ENCODE assay signal across 8 cellular contexts in the genomic region with DNA sequence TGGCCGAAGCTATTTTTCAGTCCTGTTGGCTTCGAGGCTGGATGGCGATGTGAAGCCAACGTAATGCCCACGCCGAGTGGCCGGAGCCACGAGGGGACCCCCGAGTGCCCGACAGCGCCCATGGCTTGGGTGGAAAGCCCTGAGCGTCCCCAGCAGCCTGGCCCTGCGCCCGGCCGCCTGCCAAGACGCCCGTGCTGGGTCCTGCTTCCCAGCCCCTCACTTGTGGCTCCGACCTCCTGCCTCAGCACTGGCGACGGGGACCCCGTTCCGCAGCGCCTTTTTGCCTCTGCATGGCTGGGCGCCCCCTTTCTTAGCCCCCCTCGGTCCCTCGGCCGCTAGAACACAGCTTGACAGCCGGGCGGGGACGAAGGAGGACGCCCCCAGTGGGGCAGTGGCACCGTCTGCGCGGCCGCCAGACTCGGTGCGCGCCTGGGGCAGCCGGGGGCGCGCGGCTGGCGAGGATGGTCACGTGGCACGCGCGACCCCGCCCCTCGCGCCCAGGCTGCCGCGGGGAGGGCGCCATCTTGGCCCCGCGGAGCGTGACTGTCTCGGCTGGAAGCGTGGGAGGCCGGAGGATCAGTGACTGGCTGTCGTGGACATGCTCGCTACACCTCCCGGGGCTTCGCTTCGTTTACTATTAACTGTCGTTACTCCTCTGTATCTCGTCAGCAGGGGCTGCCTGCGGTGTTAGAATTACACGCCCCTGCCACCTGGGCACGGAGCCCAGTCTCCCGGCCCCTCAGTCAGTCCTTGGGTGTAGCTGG. TPM values are rescaled to one million over a fixed set of nuclear protein-coding genes. Genes with fewer than 3 reads are reported as not detected.
DNase-seq lines count a peak whose midpoint lies in the region; ATAC-seq and TF ChIP-seq lines count a peak whose summit lies in the region.

No MANE protein-coding gene starts in this region.

- H3K36me3 ChIP-seq in KOPT-K1 (ENCODE audit: insufficient read depth, low read length), result no peaks in the 10 kb centered on the region
- H3K36me3 ChIP-seq in SU-DHL-6 (ENCODE audit: low read length), result no peaks in the 10 kb centered on the region
- H3K36me3 ChIP-seq in adipocyte (ENCODE audit: control insufficient read depth, insufficient read depth, low read length, severe bottlenecking), result no peaks in the 10 kb centered on the region
- H3K36me3 ChIP-seq in heart right ventricle, result no peaks in the 10 kb centered on the region
- H3K36me3 ChIP-seq in upper lobe of right lung, result no peaks in the 10 kb centered on the region

- H3F3A ChIP-seq in SU-DHL-6 (ENCODE audit: insufficient read depth), result no peaks in the 10 kb centered on the region

- no peaks in the 10 kb centered on the region for H3K9me3 ChIP-seq in KOPT-K1 (ENCODE audit: insufficient read depth, low read length, poor library complexity, severe bottlenecking)
- no peaks in the 10 kb centered on the region for H3K9me3 ChIP-seq in SU-DHL-6 (ENCODE audit: insufficient read depth, low read length)
- H3K9me3 ChIP-seq in adipocyte (ENCODE audit: control insufficient read depth, low read length), result no peaks in the 10 kb centered on the region
- no peaks in the 10 kb centered on the region for H3K9me3 ChIP-seq in heart right ventricle
- H3K9me3 ChIP-seq in upper lobe of right lung, result no peaks in the 10 kb centered on the region

- 1% methylated on average over 66 to 70 of the region's 70 CpGs for WGBS in heart right ventricle, 2 donors

- intact Hi-C loops in heart right ventricle (cut with DNase I) (loop anchor here in 1 of 10 donors (5.0 kb wide), 1 partner anchor 133 kb away; no protein-coding TSS in a partner anchor), posterior vena cava (cut with DNase I) (loop anchor here in 1 of 2 donors (10.0 kb wide), 1 partner anchor 126 kb away; no protein-coding TSS in a partner anchor), upper lobe of right lung (cut with DNase I) (no loop called here)

- H3K4me3 ChIP-seq in SU-DHL-6 (ENCODE audit: insufficient read depth, low read length, poor library complexity, severe bottlenecking), result no peak overlapping the region
- H3K4me3 ChIP-seq in adipocyte (ENCODE audit: low read length), result peak overlapping the region; percentile 90
- H3K4me3 ChIP-seq in heart right ventricle, result peak overlapping the region; percentile 38 to 96 (median 70)
- H3K4me3 ChIP-seq in upper lobe of right lung, result peak overlapping the region; percentile 75

- H3K79me2 ChIP-seq in SU-DHL-6 (ENCODE audit: insufficient read depth, low read length), result no peaks in the 10 kb centered on the region

- H4K20me1 ChIP-seq in SU-DHL-6 (ENCODE audit: low read depth, low read length), result no peaks in the 10 kb centered on the region

- peak overlapping the region; percentile 72 for H3K27ac ChIP-seq in KOPT-K1 (ENCODE audit: low read depth, low read length, poor library complexity, severe bottlenecking)
- no peak overlapping the region for H3K27ac ChIP-seq in SU-DHL-6 (ENCODE audit: low read depth, low read length)
- H3K27ac ChIP-seq in heart right ventricle, result peak overlapping the region; percentile 34 to 83 (median 71)
- H3K27ac ChIP-seq in upper lobe of right lung, result peak overlapping the region; percentile 67

- H3K4me2 ChIP-seq in SU-DHL-6 (ENCODE audit: low read depth, low read length, poor library complexity, severe bottlenecking), result peak overlapping the region; percentile 33

- ATAC-seq in GM21786 (IDR thresholded peaks at IDR 0.05; ENCODE audit: unreplicated experiment), result peak; percentile 82
- ATAC-seq in heart right ventricle, result peak; percentile 95 to 98 (median 96)
- peak; percentile 98 for ATAC-seq in upper lobe of right lung

- no peak overlapping the region for H3K9ac ChIP-seq in SU-DHL-6 (ENCODE audit: low read length)
- H3K9ac ChIP-seq in adipocyte (ENCODE audit: low read length), result peak overlapping the region; percentile 92

- peak; percentile 86 for DNase-seq in ELR (ENCODE audit: low read depth)
- peak; percentile 95 for DNase-seq in adipocyte (ENCODE audit: low read depth)
- peak; percentile 75 to 81 for DNase-seq in heart right ventricle
- peak; percentile 94 for DNase-seq in posterior vena cava (ENCODE audit: low spot score)
- DNase-seq in upper lobe of right lung, result peak; percentile 91

- H3K27me3 ChIP-seq in SU-DHL-6 (ENCODE audit: low read length), result no peaks in the 10 kb centered on the region
- no peaks in the 10 kb centered on the region for H3K27me3 ChIP-seq in adipocyte (replicated peaks; ENCODE audit: control insufficient read depth, insufficient read depth, low read length)
- H3K27me3 ChIP-seq in heart right ventricle, result peaks cover 0 to 41% (median 26%) of the 10 kb centered on the region in 7 donors
- H3K27me3 ChIP-seq in upper lobe of right lung, result peaks cover 27% of the 10 kb centered on the region

- H3K9me2 ChIP-seq in SU-DHL-6 (replicated peaks; ENCODE audit: insufficient read depth, low read length), result no peaks in the 10 kb centered on the region

- no peak for TF ChIP-seq CTCF in SU-DHL-6 (IDR thresholded peaks at IDR 0.05; ENCODE audit: insufficient read depth, low read length, poor library complexity, severe bottlenecking)
- TF ChIP-seq CTCF in heart right ventricle (IDR thresholded peaks at IDR 0.05), result peak in 3 of 9 donors; percentile 3 to 29 (median 19)
- TF ChIP-seq CTCF in upper lobe of right lung (IDR thresholded peaks at IDR 0.05), result no peak

- H2AFZ ChIP-seq in SU-DHL-6 (ENCODE audit: low read depth, low read length, severe bottlenecking), result peak overlapping the region; percentile 67

- H3K4me1 ChIP-seq in adipocyte (ENCODE audit: control insufficient read depth, insufficient read depth, low read length), result peaks cover 15% of the 10 kb centered on the region
- H3K4me1 ChIP-seq in heart right ventricle, result peaks cover 0 to 30% (median 19%) of the 10 kb centered on the region in 9 donors
- H3K4me1 ChIP-seq in upper lobe of right lung, result peaks cover 14% of the 10 kb centered on the region

RNA-seq across cellular contexts. Expression of gene GPR176, which starts 0.6 kb away (rescaled TPM):
- total RNA-seq in heart right ventricle (1 to 10 TPM in 9 of 10 donors, under 1 TPM in 1; 0.87 to 3.1 (median 1.5) TPM), posterior vena cava (10 to 100 TPM; 11.0 to 24.2 TPM), upper lobe of right lung (4.6 TPM)
- polyA plus RNA-seq in heart right ventricle, result 1 to 10 TPM; 1.7 to 3.0 TPM

RNA-seq across cellular contexts. Expression of gene EIF2AK4, which starts 13.2 kb away (rescaled TPM):
- 10 to 100 TPM; 17.3 to 23.2 (median 20.2) TPM for total RNA-seq in heart right ventricle
- polyA plus RNA-seq in heart right ventricle, result 10 to 100 TPM; 16.5 to 68.9 TPM
- 10 to 100 TPM; 26.2 to 29.5 TPM for total RNA-seq in posterior vena cava
- 34.7 TPM for total RNA-seq in upper lobe of right lung
